8 cellular contexts compared by ENCODE assay signal in the genomic region with DNA sequence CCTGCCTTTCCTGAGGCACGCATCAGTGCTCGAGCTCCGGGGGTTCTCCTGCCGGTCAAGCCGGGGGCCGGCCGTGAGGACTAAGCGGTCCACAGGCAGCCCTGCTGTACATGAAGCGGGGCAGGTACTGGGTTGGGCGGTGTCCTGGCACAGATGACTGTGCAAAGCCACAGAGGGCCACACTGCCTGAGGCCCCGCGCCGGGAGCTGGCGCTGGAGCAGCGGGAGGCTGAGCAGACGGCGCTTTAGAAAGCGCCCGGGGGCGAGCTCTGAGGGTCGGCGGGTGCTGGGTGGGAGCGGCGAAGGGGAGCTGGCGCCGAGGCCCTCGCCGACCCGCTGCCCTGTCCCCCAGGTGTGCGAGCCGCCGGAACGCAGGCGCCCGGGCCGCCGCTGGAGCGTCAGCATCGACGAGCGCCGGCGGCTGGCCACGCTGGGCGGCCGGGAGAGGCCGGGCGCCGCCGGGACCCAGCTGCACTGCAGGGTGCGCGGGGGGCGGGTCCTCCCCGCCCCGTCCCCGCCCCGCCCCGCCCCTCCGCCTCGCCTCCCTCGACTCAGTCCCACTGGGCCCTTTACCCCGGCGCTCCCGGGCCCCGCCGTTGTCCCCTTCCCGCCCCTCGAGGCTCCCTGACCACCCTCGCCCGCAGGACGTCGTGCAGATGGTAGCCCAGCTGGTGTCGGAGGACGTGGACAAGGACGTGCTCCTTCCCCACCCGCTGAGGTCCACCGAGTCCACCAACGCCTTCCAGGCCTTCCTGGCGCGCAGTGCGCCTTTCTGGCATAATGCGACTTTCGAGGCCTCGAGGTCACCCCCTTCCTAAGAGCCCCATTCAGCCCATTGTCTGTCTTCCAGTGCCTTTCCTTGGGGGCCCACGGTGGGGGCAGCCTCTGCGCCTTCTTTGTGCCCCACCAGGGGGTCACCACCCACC. TPM values are rescaled to one million over a fixed set of nuclear protein-coding genes. Genes with fewer than 3 reads are reported as not detected.
DNase-seq lines count a peak whose midpoint lies in the region; ATAC-seq and TF ChIP-seq lines count a peak whose summit lies in the region.

No MANE protein-coding gene starts in this region.

- no peak for TF ChIP-seq POLR2A in GM18505 (IDR thresholded peaks at IDR 0.05; ENCODE audit: borderline replicate concordance, extremely low read depth, insufficient read depth, insufficient read length)

- H3K36me3 ChIP-seq in thoracic aorta = no peaks in the 10 kb centered on the region

- peak; percentile 24 to 52 for DNase-seq in NCI-H2081 (lab: John Stamatoyannopoulos, UW)
- DNase-seq in NCI-H2081 treated with DMSO at 0.1 percent for 48 hours (lab: John Stamatoyannopoulos, UW) = no peak
- peak; percentile 88 for DNase-seq in NCI-H69 (lab: John Stamatoyannopoulos, UW)
- DNase-seq in cardiac fibroblast (ENCODE audit: low read depth in 2 of 2) = peak; percentile 31 to 38
- peak; percentile 50 for DNase-seq in left lobe of liver (ENCODE audit: low spot score)
- DNase-seq in thoracic aorta (ENCODE audit: low spot score) = no peak
- no peak for DNase-seq in foreskin melanocyte

- H3K27ac ChIP-seq in thoracic aorta = no peak overlapping the region

- H3K4me1 ChIP-seq in thoracic aorta (ENCODE audit: control insufficient read depth in 1 of 2, low read depth in 2 of 2) = peaks cover 10 to 22% of the 10 kb centered on the region in 2 donors

- TF ChIP-seq CTCF in cardiac fibroblast (IDR thresholded peaks at IDR 0.05; ENCODE audit: low read depth, low read length) (no peak), thoracic aorta (IDR thresholded peaks at IDR 0.05) (no peak)

- H3K27me3 ChIP-seq in thoracic aorta (replicated peaks; ENCODE audit: insufficient read depth) = peaks cover 5% of the 10 kb centered on the region

- peak; percentile 84 for ATAC-seq in left lobe of liver
- no peak for ATAC-seq in thoracic aorta (ENCODE audit: insufficient number of reproducible peaks, low FRiP score, low read depth)
- no peak for ATAC-seq in GM18505 (IDR thresholded peaks at IDR 0.05; ENCODE audit: unreplicated experiment)

- H3K4me3 ChIP-seq in cardiac fibroblast (replicated peaks in 1 of 2; ENCODE audit: low read depth in 2 of 2, low read length in 2 of 2) = peak overlapping the region; percentile 19 to 35
- H3K4me3 ChIP-seq in thoracic aorta = peak overlapping the region; percentile 63

- no peaks in the 10 kb centered on the region for H3K9me3 ChIP-seq in thoracic aorta

RNA-seq across cellular contexts. Expression of a gene that starts 8.3 kb away (rescaled TPM):
- total RNA-seq in left lobe of liver = 39.2 TPM
- 10 to 100 TPM; 77.2 to 84.1 TPM for total RNA-seq in thoracic aorta

RNA-seq across cellular contexts. Expression of a gene that starts 12.9 kb away (rescaled TPM):
- total RNA-seq in left lobe of liver = 1.3 TPM
- not detected for total RNA-seq in thoracic aorta

Comparison
In these comparisons a context has a peak if more than half of its experiments do, and no peak if none do; other contexts are left out.
1. DNase-seq: peak in NCI-H2081 (2 of 2), NCI-H69 (single experiment), cardiac fibroblast (2 of 2) and left lobe of liver (single experiment); none in NCI-H2081 treated with DMSO at 0.1 percent for 48 hours (single experiment), thoracic aorta (single experiment) and foreskin melanocyte (single experiment).